Comparison of ENCODE assay signal across 19 cellular contexts in the genomic region with DNA sequence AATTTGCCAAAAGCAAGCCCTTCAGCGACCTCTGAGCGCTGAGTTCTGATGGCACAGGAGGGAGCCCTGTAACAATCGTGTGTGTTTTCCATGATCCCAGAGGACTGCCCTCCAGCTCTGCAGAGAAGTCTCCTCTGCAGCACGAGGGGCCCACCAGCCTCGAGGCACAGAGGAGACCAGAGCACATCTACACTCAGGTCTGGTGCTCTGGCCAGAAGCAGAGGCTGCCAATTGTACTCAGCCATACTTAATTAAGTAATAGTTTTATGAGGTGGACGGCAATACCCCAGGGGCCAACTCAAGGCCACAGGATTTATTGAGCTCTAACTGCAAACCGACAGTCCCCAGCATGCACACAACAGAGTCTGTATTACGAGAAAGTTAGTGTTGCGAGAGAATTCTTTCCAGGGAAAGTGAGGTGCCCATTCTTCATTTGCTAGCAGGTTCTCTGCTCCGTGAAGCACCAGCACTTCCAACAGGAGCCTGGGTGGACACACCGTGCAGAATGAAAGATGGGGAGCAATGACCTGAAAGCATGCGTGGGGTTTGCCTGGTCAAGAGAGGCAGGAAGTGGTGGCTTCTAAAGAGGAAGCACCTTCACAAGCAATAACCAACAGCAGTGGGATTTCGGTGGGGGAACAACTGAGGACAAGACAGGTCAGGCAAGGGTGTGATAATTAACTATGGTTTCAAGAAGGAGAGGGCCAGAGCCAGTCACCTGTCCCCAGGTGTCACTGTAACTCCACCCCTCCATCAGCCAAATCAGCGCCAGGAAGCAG.
"Had no signal": no experiment of that assay in that cellular context is flagged by ENCODE, and none has a peak within 500 bp of the region (broad histone marks: within the 10 kb centered on the region; RNA-seq: fewer than 3 reads in every experiment).

No MANE protein-coding gene starts in this region.

- H3K4me1 ChIP-seq: esophagus muscularis mucosa, foreskin keratinocyte, heart right ventricle, right lobe of liver had no signal

- H3K27me3 ChIP-seq: brain microvascular endothelial cell, right lobe of liver had no signal

- DNase-seq: activated CD4-positive, alpha-beta T cell treated with anti-CD3 and anti-CD28 coated beads for 48 hours; activated CD4-positive, alpha-beta T cell treated with anti-CD3 and anti-CD28 coated beads, Interleukin-2, amount 50 U/mL, for 48 hours; activated CD8-positive, alpha-beta memory T cell treated with anti-CD3 and anti-CD28 coated beads, Interleukin-2, amount 50 U/mL, for 48 hours; activated gamma-delta T cell; activated naive CD4-positive, alpha-beta T cell treated with anti-CD3 and anti-CD28 coated beads, Interleukin-2, amount 50 U/mL, for 16 hours; activated T-cell treated with anti-CD3 and anti-CD28 coated beads, Interleukin-2, amount 50 U/mL, for 24 hours; amniotic stem cell; brain microvascular endothelial cell; foreskin keratinocyte; heart right ventricle; mammary epithelial cell; right lobe of liver; stimulated activated CD4-positive, alpha-beta T cell treated with anti-CD3 and anti-CD28 coated beads, Interleukin-2, amount 100 ng/mL, for 48 hours; stimulated activated naive CD4-positive, alpha-beta T cell treated with Interleukin-2 at 50 U/mL for 16 hours; T-helper 9 cell; trophoblast cell; WERI-Rb-1 had no signal

- ATAC-seq: activated CD4-positive, CD25-positive, alpha-beta regulatory T cell treated with anti-CD3 and anti-CD28 coated beads, Interleukin-2, amount 50 U/mL, for 24 hours; foreskin keratinocyte; heart right ventricle; right lobe of liver had no signal

- H3K4me3 ChIP-seq: esophagus muscularis mucosa, heart right ventricle, right lobe of liver had no signal

- H3K9me3 ChIP-seq: heart right ventricle, right lobe of liver had no signal

- H3K36me3 ChIP-seq: brain microvascular endothelial cell, esophagus muscularis mucosa, heart right ventricle, right lobe of liver, WERI-Rb-1 had no signal

- H3K27ac ChIP-seq: brain microvascular endothelial cell, esophagus muscularis mucosa, foreskin keratinocyte, heart right ventricle, right lobe of liver, WERI-Rb-1 had no signal
